ENCODE assay signal across 8 cellular contexts in genomic region chr6:161079566-161080262, GRCh38.
DNase-seq lines count a peak whose midpoint lies in the region; ATAC-seq and TF ChIP-seq lines count a peak whose summit lies in the region.

No MANE protein-coding gene starts in this region.

- DNase-seq in EL (peak; percentile 76), chondrocyte (ENCODE audit: low spot score) (no peak), sigmoid colon (no peak), NCI-H1417 (lab: John Stamatoyannopoulos, UW) (no peak), H7 (no peak)
- peak; percentile 74 for DNase-seq in activated CD4-positive, alpha-beta T cell treated with anti-CD3 and anti-CD28 coated beads, Interleukin-2, amount 10 ng/mL, durations not matched to agents 24 days and 14 days
- peak; percentile 63 to 67 for DNase-seq in stimulated activated CD4-positive, alpha-beta T cell treated with anti-CD3 and anti-CD28 coated beads, Interleukin-15, amount 100 ng/mL, for 48 hours (ENCODE audit: low read depth in 2 of 2)

- no peaks in the 10 kb centered on the region for H3K9me3 ChIP-seq in sigmoid colon

- H3K27me3 ChIP-seq in sigmoid colon (no peaks in the 10 kb centered on the region), H7 (ENCODE audit: control insufficient read depth, insufficient read depth, low read length) (no peaks in the 10 kb centered on the region)

- H3K27me3 Mint-ChIP-seq in activated CD4-positive, alpha-beta T cell treated with anti-CD3 and anti-CD28 coated beads, Interleukin-2, amount 10 ng/mL, durations not matched to agents 24 days and 14 days, result no peaks in the 10 kb centered on the region
- no peaks in the 10 kb centered on the region for H3K27me3 Mint-ChIP-seq in chondrocyte (ENCODE audit: low read depth)

- intact Hi-C loops in activated CD4-positive, alpha-beta T cell treated with anti-CD3 and anti-CD28 coated beads, Interleukin-2, amount 10 ng/mL, durations not matched to agents 24 days and 14 days (cut with micrococcal nuclease), result loop anchor here (10.0 kb wide), 1 partner anchor 85 kb away; the partner anchor contains the start of gene MAP3K4
- intact Hi-C loops in sigmoid colon (cut with DNase I), result no loop called here

- peaks cover 0 to 92% (median 21%) of the 10 kb centered on the region in 4 donors for H3K36me3 ChIP-seq in sigmoid colon
- peaks cover 13% of the 10 kb centered on the region for H3K36me3 ChIP-seq in H7 (replicated peaks; ENCODE audit: control insufficient read depth, insufficient read depth, low read length)

- ATAC-seq in GM19395 (IDR thresholded peaks at IDR 0.05; ENCODE audit: unreplicated experiment), result no peak

- peak overlapping the region; percentile 82 for H3K27ac Mint-ChIP-seq in activated CD4-positive, alpha-beta T cell treated with anti-CD3 and anti-CD28 coated beads, Interleukin-2, amount 10 ng/mL, durations not matched to agents 24 days and 14 days
- peak overlapping the region; percentile 68 for H3K27ac Mint-ChIP-seq in chondrocyte (ENCODE audit: unreplicated experiment)

- H3K4me1 ChIP-seq in sigmoid colon, result peaks cover 0 to 3% (median 1%) of the 10 kb centered on the region in 4 donors

- TF ChIP-seq EP300 in sigmoid colon (IDR thresholded peaks at IDR 0.05), result no peak

- peak overlapping the region; percentile 45 for H3K4me3 Mint-ChIP-seq in activated CD4-positive, alpha-beta T cell treated with anti-CD3 and anti-CD28 coated beads, Interleukin-2, amount 10 ng/mL, durations not matched to agents 24 days and 14 days
- H3K4me3 Mint-ChIP-seq in chondrocyte (ENCODE audit: unreplicated experiment), result no peak overlapping the region

- no peak overlapping the region for H3K27ac ChIP-seq in sigmoid colon

- TF ChIP-seq CTCF in chondrocyte (IDR thresholded peaks at IDR 0.05) (no peak), sigmoid colon (IDR thresholded peaks at IDR 0.05) (no peak)

- peaks cover 15% of the 10 kb centered on the region for H3K36me3 Mint-ChIP-seq in activated CD4-positive, alpha-beta T cell treated with anti-CD3 and anti-CD28 coated beads, Interleukin-2, amount 10 ng/mL, durations not matched to agents 24 days and 14 days (ENCODE audit: low read depth)
- peaks cover 7% of the 10 kb centered on the region for H3K36me3 Mint-ChIP-seq in chondrocyte (ENCODE audit: low read depth)

- TF ChIP-seq POLR2A in sigmoid colon (IDR thresholded peaks at IDR 0.05), result no peak

- H3K4me3 ChIP-seq in sigmoid colon (no peak overlapping the region), H7 (ENCODE audit: insufficient read depth, low read depth, low read length) (no peak overlapping the region)

- H3K9me3 Mint-ChIP-seq in activated CD4-positive, alpha-beta T cell treated with anti-CD3 and anti-CD28 coated beads, Interleukin-2, amount 10 ng/mL, durations not matched to agents 24 days and 14 days, result no peaks in the 10 kb centered on the region
- H3K9me3 Mint-ChIP-seq in chondrocyte (ENCODE audit: low read depth), result peaks cover 3% of the 10 kb centered on the region

- peaks cover 13% of the 10 kb centered on the region for H3K4me1 Mint-ChIP-seq in activated CD4-positive, alpha-beta T cell treated with anti-CD3 and anti-CD28 coated beads, Interleukin-2, amount 10 ng/mL, durations not matched to agents 24 days and 14 days
- peaks cover 13% of the 10 kb centered on the region for H3K4me1 Mint-ChIP-seq in chondrocyte (ENCODE audit: low read depth)

- WGBS in sigmoid colon, 2 donors, result 91 to 92% methylated on average over 12 of the region's 12 CpGs

Comparison
In these comparisons a context has a peak if more than half of its experiments do, and no peak if none do; other contexts are left out.
1. DNase-seq: peak in EL (single experiment), activated CD4-positive, alpha-beta T cell treated with anti-CD3 and anti-CD28 coated beads, Interleukin-2, amount 10 ng/mL, durations not matched to agents 24 days and 14 days (single experiment) and stimulated activated CD4-positive, alpha-beta T cell treated with anti-CD3 and anti-CD28 coated beads, Interleukin-15, amount 100 ng/mL, for 48 hours (2 of 2); none in chondrocyte (single experiment), sigmoid colon (single experiment), NCI-H1417 (0 of 3) and H7 (single experiment).